In genomic region chr3:81743096-81744025, GRCh38 we compare ENCODE assay signal across 10 cellular contexts. TPM values are rescaled to one million over a fixed set of nuclear protein-coding genes. Genes with fewer than 3 reads are reported as not detected.
A peak's percentile ranks its signal among the peaks of the same experiment; 100 is the strongest.
DNase-seq lines count a peak whose midpoint lies in the region; ATAC-seq and TF ChIP-seq lines count a peak whose summit lies in the region.
"Had no signal": no experiment of that assay in that cellular context is flagged by ENCODE, and none has a peak within 500 bp of the region (broad histone marks: within the 10 kb centered on the region; RNA-seq: fewer than 3 reads in every experiment).

No MANE protein-coding gene starts in this region.

- no peak overlapping the region for H3K27ac Mint-ChIP-seq in glutamatergic neuron (ENCODE audit: unreplicated experiment)
- H3K27ac Mint-ChIP-seq: activated naive CD8-positive, alpha-beta T cell treated with anti-CD3 and anti-CD28 coated beads, Interleukin-2, amount 10 ng/mL, durations not matched to agents 7 days and 5 days had no signal

- peaks cover 38 to 50% of the 10 kb centered on the region in 2 experiments for H3K4me1 ChIP-seq in neutrophil (ENCODE audit: control insufficient read depth in 1 of 2, insufficient read depth in 1 of 2, low read depth in 1 of 2, low read length in 1 of 2)

- no peaks in the 10 kb centered on the region for H3K9me3 Mint-ChIP-seq in glutamatergic neuron (ENCODE audit: unreplicated experiment)
- H3K9me3 Mint-ChIP-seq: activated naive CD8-positive, alpha-beta T cell treated with anti-CD3 and anti-CD28 coated beads, Interleukin-2, amount 10 ng/mL, durations not matched to agents 7 days and 5 days had no signal

- H3K36me3 ChIP-seq in BJ (ENCODE audit: control insufficient read depth, insufficient read depth, low read length) (no peaks in the 10 kb centered on the region), neutrophil (no peaks in the 10 kb centered on the region)

- no peak overlapping the region for H3K4me3 Mint-ChIP-seq in glutamatergic neuron (ENCODE audit: unreplicated experiment)
- H3K4me3 Mint-ChIP-seq: activated naive CD8-positive, alpha-beta T cell treated with anti-CD3 and anti-CD28 coated beads, Interleukin-2, amount 10 ng/mL, durations not matched to agents 7 days and 5 days had no signal

- no peaks in the 10 kb centered on the region for H3K4me1 Mint-ChIP-seq in glutamatergic neuron (ENCODE audit: low read depth, unreplicated experiment)
- H3K4me1 Mint-ChIP-seq: activated naive CD8-positive, alpha-beta T cell treated with anti-CD3 and anti-CD28 coated beads, Interleukin-2, amount 10 ng/mL, durations not matched to agents 7 days and 5 days had no signal

- no peaks in the 10 kb centered on the region for H3K9me3 ChIP-seq in neutrophil

- no peak for TF ChIP-seq POLR2A in erythroblast (IDR thresholded peaks at IDR 0.05; ENCODE audit: low read length)

- POLR2A ChIA-PET in BJ (lab: Charles Lee): no interaction called here

- peak overlapping the region; percentile 82 for H3K27ac ChIP-seq in neutrophil

- DNase-seq in BJ (ENCODE audit: low read depth) (peak; percentile 93), OCI-M1 (lab: John Stamatoyannopoulos, UW) (peak; percentile 84), erythroblast (lab: John Stamatoyannopoulos, UW) (peak; percentile 86 to 87), glutamatergic neuron (no peak), NCI-H1105 treated with DMSO at 0.1 percent for 48 hours (lab: John Stamatoyannopoulos, UW) (no peak), head of caudate nucleus (no peak)
- DNase-seq: activated naive CD8-positive, alpha-beta T cell treated with anti-CD3 and anti-CD28 coated beads, Interleukin-2, amount 10 ng/mL, durations not matched to agents 7 days and 5 days; NCI-H187 treated with DMSO at 0.1 percent for 48 hours had no signal

- ATAC-seq in GM21786 (IDR thresholded peaks at IDR 0.05; ENCODE audit: unreplicated experiment): no peak

- CTCF ChIA-PET in BJ (lab: Yijun Ruan, JAX): interaction anchor here (0.7 kb wide), 1 partner anchor 13 kb away, joined by 3 read pairs; no protein-coding TSS in a partner anchor

- H3K27me3 ChIP-seq in BJ (ENCODE audit: control insufficient read depth, insufficient read depth, low read length) (no peaks in the 10 kb centered on the region), neutrophil (no peaks in the 10 kb centered on the region)

- no peaks in the 10 kb centered on the region for H3K36me3 Mint-ChIP-seq in glutamatergic neuron (ENCODE audit: unreplicated experiment)

- intact Hi-C loops in head of caudate nucleus (cut with DNase I): no loop called here

- no peak overlapping the region for H3K4me3 ChIP-seq in BJ (ENCODE audit: low read depth, low read length)
- H3K4me3 ChIP-seq in neutrophil (ENCODE audit: low read depth in 1 of 2, low read length in 1 of 2): peak overlapping the region; percentile 18 to 24

- H3K27me3 Mint-ChIP-seq in glutamatergic neuron (ENCODE audit: unreplicated experiment): no peaks in the 10 kb centered on the region
- H3K27me3 Mint-ChIP-seq: activated naive CD8-positive, alpha-beta T cell treated with anti-CD3 and anti-CD28 coated beads, Interleukin-2, amount 10 ng/mL, durations not matched to agents 7 days and 5 days had no signal

- TF ChIP-seq CTCF in BJ (IDR thresholded peaks at IDR 0.05; ENCODE audit: insufficient read depth, low read depth, low read length) (no peak), neutrophil (IDR thresholded peaks at IDR 0.05) (no peak), glutamatergic neuron (IDR thresholded peaks at IDR 0.05; ENCODE audit: partially characterized antibody, unreplicated experiment) (no peak)

RNA-seq across cellular contexts. Expression of gene GBE1, which starts 18.1 kb away (rescaled TPM):
- polyA plus RNA-seq in BJ (2011; rRNA removed): 37.0 and 62.8 TPM in 2 replicates
- polyA minus RNA-seq in BJ (2011; rRNA and poly(A)+ RNA removed): 36.4 and 42.7 TPM in 2 replicates
- 11.3 TPM for total RNA-seq in glutamatergic neuron (ENCODE audit: unreplicated experiment)

Comparison
In these comparisons a context has a peak if more than half of its experiments do, and no peak if none do; other contexts are left out.
1. DNase-seq: peak in BJ (single experiment), OCI-M1 (single experiment) and erythroblast (2 of 2); none in glutamatergic neuron (single experiment), NCI-H1105 treated with DMSO at 0.1 percent for 48 hours (single experiment) and head of caudate nucleus (0 of 42).